32 cellular contexts compared by ENCODE assay signal in genomic region chr2:129187379-129187778, GRCh38.
"Had no signal": no experiment of that assay in that cellular context is flagged by ENCODE, and none has a peak within 500 bp of the region (broad histone marks: within the 10 kb centered on the region; RNA-seq: fewer than 3 reads in every experiment).

No MANE protein-coding gene starts in this region.

- DNase-seq: activated B cell treated with CpG ODN at 0.5 μM for 24 hours; activated CD4-positive, alpha-beta memory T cell treated with anti-CD3 and anti-CD28 coated beads for 36 hours; activated CD4-positive, alpha-beta T cell treated with anti-CD3 and anti-CD28 coated beads for 4 hours; activated CD4-positive, alpha-beta T cell treated with anti-CD3 and anti-CD28 coated beads, Interleukin-2, amount 10 ng/mL, durations not matched to agents 24 days and 14 days; activated CD4-positive, alpha-beta T cell treated with anti-CD3 and anti-CD28 coated beads, Interleukin-2, amount 50 U/mL, for 1 hour; activated CD4-positive, alpha-beta T cell treated with anti-CD3 and anti-CD28 coated beads, Interleukin-2, amount 50 U/mL, for 4 hours; activated CD4-positive, CD25-positive, alpha-beta regulatory T cell treated with anti-CD3 and anti-CD28 coated beads, Interleukin-2, amount 50 U/mL, for 72 hours; activated CD8-positive, alpha-beta memory T cell treated with anti-CD3 and anti-CD28 coated beads, Interleukin-2, amount 50 U/mL, for 4 hours; activated CD8-positive, alpha-beta T cell treated with anti-CD3 and anti-CD28 coated beads for 36 hours; activated effector memory CD4-positive, alpha-beta T cell treated with anti-CD3 and anti-CD28 coated beads, Interleukin-2, amount 50 U/mL, for 16 hours; activated gamma-delta T cell treated with Interleukin-2 at 50 U/mL for 16 hours; activated naive CD4-positive, alpha-beta T cell; activated naive CD4-positive, alpha-beta T cell treated with anti-CD3 and anti-CD28 coated beads for 36 hours; activated naive CD4-positive, alpha-beta T cell treated with anti-CD3 and anti-CD28 coated beads, Interleukin-2, amount 50 U/mL, for 16 hours; activated naive CD8-positive, alpha-beta T cell treated with anti-CD3 and anti-CD28 coated beads for 36 hours; activated T-cell treated with anti-CD3 and anti-CD28 coated beads for 4 hours; activated T-cell treated with anti-CD3 and anti-CD28 coated beads, Interleukin-2, amount 50 U/mL, for 1 hour; activated T-cell treated with anti-CD3 and anti-CD28 coated beads, Interleukin-2, amount 50 U/mL, for 4 hours; activated T-cell treated with anti-CD3 and anti-CD28 coated beads, Interleukin-2, amount 50 U/mL, for 72 hours; amniotic stem cell; aorta; body of pancreas; brain microvascular endothelial cell; SW 1271; T-helper 1 cell; T-helper 2 cell; T-helper 9 cell had no signal

- H3K4me1 ChIP-seq: adrenal gland, breast epithelium had no signal

- ATAC-seq: activated CD8-positive, alpha-beta T cell treated with anti-CD3 and anti-CD28 coated beads for 36 hours; activated naive CD4-positive, alpha-beta T cell treated with anti-CD3 and anti-CD28 coated beads, Interleukin-2, amount 50 U/mL, for 72 hours; activated T-cell treated with anti-CD3 and anti-CD28 coated beads, Interleukin-2, amount 50 U/mL, for 4 hours; activated T-cell treated with anti-CD3 and anti-CD28 coated beads, Interleukin-2, amount 50 U/mL, for 72 hours; activated T-helper 17 cell treated with anti-CD3 and anti-CD28 coated beads, Interleukin-2, amount 50 U/mL, for 72 hours; body of pancreas had no signal

- H3K27ac ChIP-seq: adrenal gland, body of pancreas, brain microvascular endothelial cell, breast epithelium, VCaP had no signal

- H3K27me3 ChIP-seq: adrenal gland, body of pancreas, brain microvascular endothelial cell, breast epithelium had no signal

- H3K36me3 ChIP-seq: adrenal gland, brain microvascular endothelial cell, breast epithelium had no signal

- H3K4me3 ChIP-seq: adrenal gland, body of pancreas, breast epithelium had no signal

- H3K9me3 ChIP-seq: body of pancreas, breast epithelium had no signal
